8 cellular contexts compared by ENCODE assay signal in the genomic region with DNA sequence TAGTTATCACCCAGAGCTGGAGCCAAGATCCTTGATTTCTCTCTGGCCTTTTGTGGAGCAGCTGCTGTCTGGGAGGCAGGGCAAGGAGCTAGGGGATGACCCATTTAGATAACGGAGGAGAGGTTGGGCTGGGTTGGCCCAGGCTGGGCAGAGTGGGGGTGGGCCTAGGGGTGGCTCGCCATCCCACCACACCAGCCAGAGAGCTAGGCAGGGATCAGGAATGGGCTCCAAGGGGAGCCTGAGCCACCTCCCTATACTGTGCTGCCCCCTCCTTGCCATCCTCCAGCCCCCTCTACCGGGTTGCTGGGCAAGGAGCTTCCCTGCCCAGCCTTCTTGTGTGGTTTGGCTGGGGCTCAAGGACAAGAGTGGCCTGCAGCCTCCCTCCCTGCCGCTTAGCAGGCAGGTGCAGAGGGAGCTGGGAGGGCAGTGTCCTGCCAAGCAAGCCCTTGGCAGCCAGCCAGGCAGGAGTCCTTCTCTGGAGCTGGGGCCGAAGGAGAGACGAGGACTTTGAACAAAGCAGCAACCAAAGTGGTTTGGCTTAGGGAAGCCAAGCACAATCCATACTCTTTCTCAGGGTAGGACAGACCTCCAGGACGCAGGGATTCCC.
DNase-seq lines count a peak whose midpoint lies in the region; ATAC-seq lines count a peak whose summit lies in the region.

No MANE protein-coding gene starts in this region.

- peak overlapping the region; percentile 1; the same call in 1 of the 2 replicates for H3K9ac ChIP-seq in ES-I3 (ENCODE audit: low read depth, low read length)

- H3K27ac Mint-ChIP-seq in central memory CD8-positive, alpha-beta T cell (ENCODE audit: low read depth): peak overlapping the region; percentile 71

- no peaks in the 10 kb centered on the region for H3K27me3 Mint-ChIP-seq in central memory CD8-positive, alpha-beta T cell

- peak overlapping the region; percentile 94 for H3K4me3 Mint-ChIP-seq in central memory CD8-positive, alpha-beta T cell

- peaks cover 19% of the 10 kb centered on the region for H3K36me3 Mint-ChIP-seq in central memory CD8-positive, alpha-beta T cell (ENCODE audit: insufficient read depth)

- ATAC-seq in central memory CD8-positive, alpha-beta T cell (replicated peaks; ENCODE audit: extremely low read depth, poor library complexity, severe bottlenecking): no peak
- ATAC-seq in HG03039 (IDR thresholded peaks at IDR 0.05; ENCODE audit: unreplicated experiment) (no peak), HG03565 (IDR thresholded peaks at IDR 0.05; ENCODE audit: unreplicated experiment) (no peak)

- peaks cover 91% of the 10 kb centered on the region for H3K4me1 Mint-ChIP-seq in central memory CD8-positive, alpha-beta T cell

- peaks cover 62% of the 10 kb centered on the region for H3K4me1 ChIP-seq in ES-I3 (ENCODE audit: insufficient read depth, low read length)

- peak; percentile 70 for DNase-seq in NCI-H226
- no peak for DNase-seq in central memory CD8-positive, alpha-beta T cell (ENCODE audit: low spot score in 2 of 2)
- DNase-seq in midbrain (lab: John Stamatoyannopoulos, UW): peak; percentile 61
- DNase-seq in GOT3 (lab: John Stamatoyannopoulos, UW): no peak
- DNase-seq in activated CD4-positive, CD25-positive, alpha-beta regulatory T cell (lab: John Stamatoyannopoulos, UW): no peak

- no peaks in the 10 kb centered on the region for H3K9me3 ChIP-seq in ES-I3 (ENCODE audit: control insufficient read depth, insufficient read depth, low read length)

- H3K9me3 Mint-ChIP-seq in central memory CD8-positive, alpha-beta T cell: no peaks in the 10 kb centered on the region

- peaks cover 3% of the 10 kb centered on the region; the same call in 1 of the 2 replicates for H3K36me3 ChIP-seq in ES-I3 (ENCODE audit: insufficient read depth, low read length)

Comparison
In these comparisons a context has a peak if more than half of its experiments do, and no peak if none do; other contexts are left out.
1. DNase-seq: peak in NCI-H226 (single experiment) and midbrain (single experiment); none in central memory CD8-positive, alpha-beta T cell (0 of 2), GOT3 (single experiment) and activated CD4-positive, CD25-positive, alpha-beta regulatory T cell (0 of 4).